In the genomic region with DNA sequence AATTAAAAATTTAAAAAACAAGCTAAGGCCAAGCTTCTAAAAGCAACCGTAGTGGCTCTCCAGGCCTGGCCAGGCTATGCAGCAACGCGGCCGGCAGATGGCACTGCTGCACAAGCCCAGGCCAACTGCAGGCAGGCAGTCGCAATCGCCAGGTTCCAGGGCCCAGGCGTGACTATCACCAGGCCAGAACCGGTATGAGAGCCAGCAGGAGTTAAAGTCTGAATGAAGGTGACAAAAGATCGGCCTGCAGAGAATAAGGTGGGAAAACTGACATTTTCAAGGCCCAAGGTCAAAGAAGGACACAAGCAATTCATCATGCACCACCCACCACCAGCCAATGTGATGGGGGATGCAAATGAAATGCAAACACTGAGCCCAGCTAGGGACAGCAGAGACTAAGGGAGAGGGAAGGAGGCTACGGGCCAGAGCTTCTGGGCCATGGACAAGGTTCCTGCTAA, we compare ENCODE assay signal across 8 cellular contexts. TPM values are rescaled to one million over a fixed set of nuclear protein-coding genes. Genes with fewer than 3 reads are reported as not detected.
DNase-seq lines count a peak whose midpoint lies in the region; ATAC-seq, FAIRE-seq and TF ChIP-seq lines count a peak whose summit lies in the region.

No MANE protein-coding gene starts in this region.

- no peaks in the 10 kb centered on the region for H3K4me1 ChIP-seq in PC-9 (replicated peaks; ENCODE audit: insufficient read depth)

- H3K4me3 ChIP-seq in PC-9 (no peak overlapping the region), fibroblast of pulmonary artery (replicated peaks; ENCODE audit: low read depth, low read length) (no peak overlapping the region), neural cell (ENCODE audit: low read length) (no peak overlapping the region)

- H3K36me3 Mint-ChIP-seq in activated T-helper 1 cell treated with anti-CD3 and anti-CD28 coated beads, Interleukin-12 subunit alpha, Interleukin-12 subunit beta, Interleukin-2, Interleukin-4 antibody, amounts not matched to agents 30 ng/mL and 10 ng/mL and 1 ng/mL, durations not matched to agents 14 hours and 24 hours and 36 hours (ENCODE audit: low read depth): no peaks in the 10 kb centered on the region
- H3K36me3 Mint-ChIP-seq in stimulated activated naive B cell treated with anti-CD40 and anti-IgM and Interleukin-4, amounts not matched to agents 10 μg/mL and 1 μg/mL and 100 μg/mL, for 72 hours: no peaks in the 10 kb centered on the region

- no peak overlapping the region for H3K27ac Mint-ChIP-seq in activated T-helper 1 cell treated with anti-CD3 and anti-CD28 coated beads, Interleukin-12 subunit alpha, Interleukin-12 subunit beta, Interleukin-2, Interleukin-4 antibody, amounts not matched to agents 30 ng/mL and 10 ng/mL and 1 ng/mL, durations not matched to agents 14 hours and 24 hours and 36 hours
- H3K27ac Mint-ChIP-seq in stimulated activated naive B cell treated with anti-CD40 and anti-IgM and Interleukin-4, amounts not matched to agents 10 μg/mL and 1 μg/mL and 100 μg/mL, for 72 hours: no peak overlapping the region

- no peak overlapping the region for H3K4me3 Mint-ChIP-seq in activated T-helper 1 cell treated with anti-CD3 and anti-CD28 coated beads, Interleukin-12 subunit alpha, Interleukin-12 subunit beta, Interleukin-2, Interleukin-4 antibody, amounts not matched to agents 30 ng/mL and 10 ng/mL and 1 ng/mL, durations not matched to agents 14 hours and 24 hours and 36 hours
- no peak overlapping the region for H3K4me3 Mint-ChIP-seq in stimulated activated naive B cell treated with anti-CD40 and anti-IgM and Interleukin-4, amounts not matched to agents 10 μg/mL and 1 μg/mL and 100 μg/mL, for 72 hours

- peaks cover 6% of the 10 kb centered on the region for H3K27me3 Mint-ChIP-seq in activated T-helper 1 cell treated with anti-CD3 and anti-CD28 coated beads, Interleukin-12 subunit alpha, Interleukin-12 subunit beta, Interleukin-2, Interleukin-4 antibody, amounts not matched to agents 30 ng/mL and 10 ng/mL and 1 ng/mL, durations not matched to agents 14 hours and 24 hours and 36 hours (ENCODE audit: insufficient read depth)
- peaks cover under 1 to 7% of the 10 kb centered on the region in 2 donors for H3K27me3 Mint-ChIP-seq in stimulated activated naive B cell treated with anti-CD40 and anti-IgM and Interleukin-4, amounts not matched to agents 10 μg/mL and 1 μg/mL and 100 μg/mL, for 72 hours

- peaks cover 4% of the 10 kb centered on the region for H3K4me1 Mint-ChIP-seq in activated T-helper 1 cell treated with anti-CD3 and anti-CD28 coated beads, Interleukin-12 subunit alpha, Interleukin-12 subunit beta, Interleukin-2, Interleukin-4 antibody, amounts not matched to agents 30 ng/mL and 10 ng/mL and 1 ng/mL, durations not matched to agents 14 hours and 24 hours and 36 hours (ENCODE audit: low read depth)
- H3K4me1 Mint-ChIP-seq in stimulated activated naive B cell treated with anti-CD40 and anti-IgM and Interleukin-4, amounts not matched to agents 10 μg/mL and 1 μg/mL and 100 μg/mL, for 72 hours: peaks cover 0 to 3% of the 10 kb centered on the region in 2 donors

- ATAC-seq in stimulated activated naive B cell treated with anti-CD40 and anti-IgM and Interleukin-4, amounts not matched to agents 10 μg/mL and 1 μg/mL and 100 μg/mL, for 72 hours (replicated peaks): peak; percentile 96 to 98
- ATAC-seq in HG03159 (IDR thresholded peaks at IDR 0.05; ENCODE audit: unreplicated experiment): no peak

- TF ChIP-seq CTCF in PC-9 (conservative IDR thresholded peaks at IDR 0.05): peak; percentile 99
- TF ChIP-seq CTCF in fibroblast of pulmonary artery (IDR thresholded peaks at IDR 0.05; ENCODE audit: low read length, missing control alignments): peak; percentile 96
- peak; percentile 96 for TF ChIP-seq CTCF in neural cell (IDR thresholded peaks at IDR 0.05; ENCODE audit: poor library complexity, severe bottlenecking)

- no peak overlapping the region for H3K9ac ChIP-seq in neural cell (ENCODE audit: low read length)

- H3K79me2 ChIP-seq in PC-9 (ENCODE audit: low read depth) (no peaks in the 10 kb centered on the region), neural cell (replicated peaks; ENCODE audit: insufficient read depth, low read length) (no peaks in the 10 kb centered on the region)

- no peaks in the 10 kb centered on the region for H3K9me3 ChIP-seq in PC-9 (ENCODE audit: insufficient read depth, low read depth)
- no peaks in the 10 kb centered on the region for H3K9me3 ChIP-seq in neural cell (ENCODE audit: low read length)

- peak; percentile 96 for TF ChIP-seq RAD21 in neural cell (conservative IDR thresholded peaks at IDR 0.05)

- no peak overlapping the region for H2AFZ ChIP-seq in PC-9
- no peak overlapping the region for H2AFZ ChIP-seq in neural cell (ENCODE audit: low read depth, low read length)

- H3K9me2 ChIP-seq in PC-9 (ENCODE audit: insufficient read depth) (no peaks in the 10 kb centered on the region), neural cell (ENCODE audit: insufficient read depth, low read length) (no peaks in the 10 kb centered on the region)

- DNase-seq in GM12891 (ENCODE audit: insufficient read length, low spot score): peak; percentile 76
- peak; percentile 58 for DNase-seq in HuH-7.5 (ENCODE audit: low spot score)
- peak; percentile 50 to 86 for DNase-seq in PC-9
- DNase-seq in activated T-helper 1 cell treated with anti-CD3 and anti-CD28 coated beads, Interleukin-12 subunit alpha, Interleukin-12 subunit beta, Interleukin-2, Interleukin-4 antibody, amounts not matched to agents 30 ng/mL and 10 ng/mL and 1 ng/mL, durations not matched to agents 14 hours and 24 hours and 36 hours (ENCODE audit: low spot score): peak; percentile 55
- peak; percentile 82 for DNase-seq in fibroblast of pulmonary artery (ENCODE audit: low read depth)
- peak; percentile 64 for DNase-seq in stimulated activated naive B cell treated with anti-CD40 and anti-IgM and Interleukin-4, amounts not matched to agents 10 μg/mL and 1 μg/mL and 100 μg/mL, for 72 hours

- no peak overlapping the region for H3K4me2 ChIP-seq in PC-9
- H3K4me2 ChIP-seq in neural cell (ENCODE audit: low read length): no peak overlapping the region

- H3K36me3 ChIP-seq in PC-9 (ENCODE audit: low read depth): no peaks in the 10 kb centered on the region
- H3K36me3 ChIP-seq in neural cell (ENCODE audit: insufficient read depth, low read length): no peaks in the 10 kb centered on the region

- H4K20me1 ChIP-seq in PC-9 (ENCODE audit: insufficient read depth) (no peaks in the 10 kb centered on the region), neural cell (ENCODE audit: insufficient read depth) (no peaks in the 10 kb centered on the region)

- peaks cover 35% of the 10 kb centered on the region for H3K27me3 ChIP-seq in PC-9 (ENCODE audit: insufficient read depth, low read depth)
- H3K27me3 ChIP-seq in neural cell (ENCODE audit: insufficient read depth, low read depth, low read length): no peaks in the 10 kb centered on the region

- BruUV-seq in PC-9 (replicated peaks; lab: Mats Ljungman, UMichigan): no TSS peak

- no peak for TF ChIP-seq EP300 in neural cell (conservative IDR thresholded peaks at IDR 0.05; ENCODE audit: poor library complexity, severe bottlenecking)

- H3K27ac ChIP-seq in PC-9: no peak overlapping the region
- H3K27ac ChIP-seq in neural cell (ENCODE audit: low read length): no peak overlapping the region

- peak; percentile 92 for FAIRE-seq in GM12891 (lab: Jason Lieb, UNC)

- no peak for TF ChIP-seq POLR2A in GM12891 (IDR thresholded peaks at IDR 0.05; ENCODE audit: low read depth, low read length)

- CTCF ChIA-PET in PC-9 (lab: Charles Lee): interaction anchor here (0.6 to 2.9 kb wide), 23 partner anchors 14 to 544 kb away, joined by 3 to 82 read pairs (median 3); partner anchors contain the start of gene LTBR

- intact Hi-C loops in PC-9 (cut with micrococcal nuclease; ENCODE audit: unreplicated experiment): loop anchor here (1.0 to 10.0 kb wide), 6 partner anchors 50 to 706 kb away; partner anchors contain the start of genes GAPDH and NOP2
- intact Hi-C loops in activated T-helper 1 cell treated with anti-CD3 and anti-CD28 coated beads, Interleukin-12 subunit alpha, Interleukin-12 subunit beta, Interleukin-2, Interleukin-4 antibody, amounts not matched to agents 30 ng/mL and 10 ng/mL and 1 ng/mL, durations not matched to agents 14 hours and 24 hours and 36 hours (cut with micrococcal nuclease): loop anchor here (1.0 to 10.0 kb wide), 3 partner anchors 52 to 297 kb away; no protein-coding TSS in a partner anchor

- POLR2A ChIA-PET in PC-9 (lab: Charles Lee; ENCODE audit: unreplicated experiment): interaction anchor here (0.6 kb wide), 2 partner anchors 482 to 864 kb away, joined by 3 to 5 read pairs; no protein-coding TSS in a partner anchor

- H3K9me3 Mint-ChIP-seq in activated T-helper 1 cell treated with anti-CD3 and anti-CD28 coated beads, Interleukin-12 subunit alpha, Interleukin-12 subunit beta, Interleukin-2, Interleukin-4 antibody, amounts not matched to agents 30 ng/mL and 10 ng/mL and 1 ng/mL, durations not matched to agents 14 hours and 24 hours and 36 hours: no peaks in the 10 kb centered on the region
- no peaks in the 10 kb centered on the region for H3K9me3 Mint-ChIP-seq in stimulated activated naive B cell treated with anti-CD40 and anti-IgM and Interleukin-4, amounts not matched to agents 10 μg/mL and 1 μg/mL and 100 μg/mL, for 72 hours

- no peaks in the 10 kb centered on the region for H3F3A ChIP-seq in PC-9 (ENCODE audit: insufficient read depth, low read depth)
- H3F3A ChIP-seq in neural cell (ENCODE audit: insufficient read depth, low read length, poor library complexity, severe bottlenecking): no peaks in the 10 kb centered on the region

TF ChIP-seq in GM12891, 5 proteins besides CTCF, POLR2A, EP300 and RAD21:
- no peak for TF ChIP-seq SPI1 (IDR thresholded peaks at IDR 0.05; ENCODE audit: low read depth, low read length)
- no peak for TF ChIP-seq PAX5 (IDR thresholded peaks at IDR 0.05; ENCODE audit: insufficient read depth, low read length, severe bottlenecking)
- peak; percentile 38; the same call in 1 of the 2 replicates for TF ChIP-seq POU2F2 (IDR thresholded peaks at IDR 0.05; ENCODE audit: low read depth, low read length)

TF ChIP-seq in neural cell, 6 proteins besides CTCF, POLR2A, EP300 and RAD21 (continues in another document):
- no peak for TF ChIP-seq TAF1 (IDR thresholded peaks at IDR 0.05; ENCODE audit: low read depth)
- peak; percentile 96 for TF ChIP-seq SMC3 (conservative IDR thresholded peaks at IDR 0.05; ENCODE audit: poor library complexity)

RNA-seq across cellular contexts. Expression of gene ANO2, which starts 43.6 kb away (rescaled TPM):
- not detected for polyA plus RNA-seq in GM12891 (2012; ENCODE audit: low read depth, missing spikeins)
- not detected in 2 replicates for total RNA-seq in PC-9 (2021)
- not detected in 2 replicates for total RNA-seq in activated T-helper 1 cell treated with anti-CD3 and anti-CD28 coated beads, Interleukin-12 subunit alpha, Interleukin-12 subunit beta, Interleukin-2, Interleukin-4 antibody, amounts not matched to agents 30 ng/mL and 10 ng/mL and 1 ng/mL, durations not matched to agents 14 hours and 24 hours and 36 hours
- polyA plus RNA-seq in neural cell: 1.6 and 1.8 TPM in 2 replicates
- polyA minus RNA-seq in neural cell: 2.5 and 3.7 TPM in 2 replicates
